Comparison of ENCODE assay signal across 9 cellular contexts in the genomic region with DNA sequence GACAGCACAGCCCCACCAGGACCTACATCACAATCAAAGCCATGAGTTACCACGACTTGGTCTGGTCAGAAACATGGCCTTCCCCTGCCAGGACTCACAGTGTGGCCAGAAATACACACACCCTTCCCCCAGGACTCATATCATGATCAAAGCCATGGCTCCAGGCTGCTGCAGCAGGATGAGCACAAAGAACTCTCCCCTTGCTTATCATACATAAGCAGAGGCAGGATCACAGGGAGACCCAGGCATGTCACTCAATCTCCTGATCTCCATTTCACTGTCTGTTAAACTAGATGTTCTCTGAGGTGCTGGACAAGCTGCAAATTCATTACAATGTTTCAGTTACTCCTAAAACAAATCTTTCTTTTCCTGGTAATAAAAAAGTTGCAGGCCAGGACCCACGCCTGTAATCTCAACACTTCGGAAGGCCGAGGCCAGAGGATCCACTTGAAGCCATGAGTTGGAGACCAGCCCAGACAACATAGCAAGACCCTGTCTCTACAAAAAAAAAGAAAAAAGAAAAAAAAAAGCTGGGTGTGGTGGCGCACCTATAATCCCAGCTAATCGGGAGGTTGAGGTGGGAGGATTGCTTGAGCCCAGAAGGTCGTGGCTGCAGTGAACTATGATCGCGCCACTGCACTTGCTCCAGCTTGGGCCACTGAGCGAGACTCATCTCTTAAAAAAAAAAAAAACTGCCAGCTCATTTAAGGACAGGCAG. TPM values are rescaled to one million over a fixed set of nuclear protein-coding genes. Genes with fewer than 3 reads are reported as not detected.
A peak's percentile ranks its signal among the peaks of the same experiment; 100 is the strongest.
DNase-seq lines count a peak whose midpoint lies in the region; ATAC-seq and TF ChIP-seq lines count a peak whose summit lies in the region.
"Had no signal": no experiment of that assay in that cellular context is flagged by ENCODE, and none has a peak within 500 bp of the region (broad histone marks: within the 10 kb centered on the region; RNA-seq: fewer than 3 reads in every experiment).

No MANE protein-coding gene starts in this region.

- no peak for DNase-seq in BJ (ENCODE audit: low read depth)
- no peak for DNase-seq in GM23248
- DNase-seq in activated B cell treated with CpG ODN at 0.5 μM for 24 hours: no peak
- peak; percentile 38 for DNase-seq in mesendoderm
- DNase-seq in SW480 (ENCODE audit: low spot score): no peak
- DNase-seq in NCI-H2171 (lab: John Stamatoyannopoulos, UW): no peak

- peaks cover 6% of the 10 kb centered on the region; the same call in 1 of the 2 replicates for H3K36me3 ChIP-seq in BJ (ENCODE audit: control insufficient read depth, insufficient read depth, low read length)
- no peaks in the 10 kb centered on the region for H3K36me3 ChIP-seq in GM23248 (ENCODE audit: low read depth)
- no peaks in the 10 kb centered on the region for H3K36me3 ChIP-seq in mesendoderm (ENCODE audit: control insufficient read depth, insufficient read depth, low read length)

- no peak overlapping the region for H2AFZ ChIP-seq in GM23248

- no peaks in the 10 kb centered on the region for H3K9me2 ChIP-seq in GM23248 (ENCODE audit: insufficient read depth)

- H3K4me3 Mint-ChIP-seq in activated B cell treated with CpG ODN at 0.5 μM for 24 hours: peak overlapping the region; percentile 24

- H3K9me3 ChIP-seq in GM23248 (ENCODE audit: low read depth): no peaks in the 10 kb centered on the region

- no peak overlapping the region for H4K5ac ChIP-seq in mesendoderm (ENCODE audit: low read length)

- ATAC-seq in activated B cell treated with CpG ODN at 0.5 μM for 24 hours (ENCODE audit: low read depth) (no peak), GM19328 (IDR thresholded peaks at IDR 0.05; ENCODE audit: unreplicated experiment) (no peak), HG03442 (IDR thresholded peaks at IDR 0.05; ENCODE audit: unreplicated experiment) (no peak)

- POLR2A ChIA-PET in BJ (lab: Charles Lee): no interaction called here
- POLR2A ChIA-PET in activated B cell treated with CpG ODN at 0.5 μM for 24 hours (lab: Charles Lee): interaction anchor here (1.4 to 1.8 kb wide), 2 partner anchors 89 to 538 kb away, joined by 4 to 5 read pairs; a partner anchor contains a TSS

- no peak overlapping the region for H2BK5ac ChIP-seq in mesendoderm (ENCODE audit: low read length)

- H2BK15ac ChIP-seq in mesendoderm (replicated peaks; ENCODE audit: low read depth): no peak overlapping the region

- H3K23ac ChIP-seq in mesendoderm (ENCODE audit: low read length): no peak overlapping the region

- no peaks in the 10 kb centered on the region for H3K36me3 Mint-ChIP-seq in activated B cell treated with CpG ODN at 0.5 μM for 24 hours (ENCODE audit: low read depth)

- H3K27ac ChIP-seq in GM23248: no peak overlapping the region
- no peak overlapping the region for H3K27ac ChIP-seq in mesendoderm (ENCODE audit: low read depth, low read length)

- peak overlapping the region; percentile 89 for H3K4me3 ChIP-seq in BJ (ENCODE audit: low read depth, low read length)
- H3K4me3 ChIP-seq in GM23248: peak overlapping the region; percentile 71
- H3K4me3 ChIP-seq in mesendoderm (ENCODE audit: low read length): no peak overlapping the region

- H3K18ac ChIP-seq in mesendoderm (ENCODE audit: low read length): no peak overlapping the region

- intact Hi-C loops in activated B cell treated with CpG ODN at 0.5 μM for 24 hours (cut with micrococcal nuclease): loop anchor here (5.0 kb wide), 2 partner anchors 452 to 1132 kb away; a partner anchor contains a TSS

- 88 to 91% methylated on average over 10 of the region's 10 CpGs for WGBS in GM23248 (ENCODE audit: low coverage in 1 of 2, low lambda C conversion rate in 2 of 2, missing lambda C conversion rate in 2 of 2), 2 experiments
- no CpG with 5 or more reads among the region's 10 CpGs for WGBS in mesendoderm (ENCODE audit: extremely low coverage, insufficient coverage, low lambda C conversion rate)

- CTCF ChIA-PET in BJ (lab: Yijun Ruan, JAX): interaction anchor here (0.7 to 1.5 kb wide), 5 partner anchors 11 to 155 kb away, joined by 3 to 5 read pairs (median 3); a partner anchor contains a TSS
- CTCF ChIA-PET in activated B cell treated with CpG ODN at 0.5 μM for 24 hours (lab: Charles Lee): no interaction called here

- H4K20me1 ChIP-seq in GM23248 (ENCODE audit: insufficient read depth): no peaks in the 10 kb centered on the region

- peaks cover 11% of the 10 kb centered on the region for H3K4me1 ChIP-seq in GM23248 (ENCODE audit: insufficient read depth)
- H3K4me1 ChIP-seq in mesendoderm (ENCODE audit: control insufficient read depth, low read depth, low read length): peaks cover 8% of the 10 kb centered on the region

- peak overlapping the region; percentile 34 for H3K56ac ChIP-seq in mesendoderm (ENCODE audit: low read length)

- no peak overlapping the region for H4K8ac ChIP-seq in mesendoderm (ENCODE audit: low read depth, low read length)

- H3K9me3 Mint-ChIP-seq in activated B cell treated with CpG ODN at 0.5 μM for 24 hours: no peaks in the 10 kb centered on the region

- H3K27me3 Mint-ChIP-seq in activated B cell treated with CpG ODN at 0.5 μM for 24 hours: no peaks in the 10 kb centered on the region

- 0 out of 2 replicates have a peak, but pooled peaks cover 4% of the 10 kb centered on the region for H3F3A ChIP-seq in GM23248 (ENCODE audit: insufficient read depth)

- no peak overlapping the region for H3K4ac ChIP-seq in mesendoderm (ENCODE audit: low read depth, low read length)

- no peak overlapping the region for H2BK120ac ChIP-seq in mesendoderm (ENCODE audit: low read depth, low read length)

- peak overlapping the region; percentile 72; the same call in 1 of the 2 replicates for H3K9ac ChIP-seq in GM23248
- peak overlapping the region; percentile 16 for H3K9ac ChIP-seq in mesendoderm (ENCODE audit: low read length)

- peaks cover 8% of the 10 kb centered on the region for H3K79me1 ChIP-seq in mesendoderm (ENCODE audit: low read length)

- no peak overlapping the region for H2AK5ac ChIP-seq in mesendoderm (ENCODE audit: low read length)

- H3K27me3 ChIP-seq in BJ (ENCODE audit: control insufficient read depth, insufficient read depth, low read length) (no peaks in the 10 kb centered on the region), GM23248 (replicated peaks; ENCODE audit: insufficient read depth) (no peaks in the 10 kb centered on the region), mesendoderm (ENCODE audit: insufficient read depth, low read length, poor library complexity) (no peaks in the 10 kb centered on the region)

- H3K4me2 ChIP-seq in GM23248 (ENCODE audit: unreplicated experiment) (peak overlapping the region; percentile 78), mesendoderm (ENCODE audit: low read length) (no peak overlapping the region)

- TF ChIP-seq CTCF in BJ (IDR thresholded peaks at IDR 0.05; ENCODE audit: insufficient read depth, low read depth, low read length) (no peak), activated B cell treated with CpG ODN at 0.5 μM for 24 hours (IDR thresholded peaks at IDR 0.05) (no peak)

- no peak overlapping the region for H3K27ac Mint-ChIP-seq in activated B cell treated with CpG ODN at 0.5 μM for 24 hours

- H3K79me2 ChIP-seq in GM23248 (ENCODE audit: insufficient read depth): peaks cover 10% of the 10 kb centered on the region
- no peaks in the 10 kb centered on the region for H3K79me2 ChIP-seq in mesendoderm (ENCODE audit: control insufficient read depth, insufficient read depth, low read length)

- in situ Hi-C loops in GM23248 (cut with MboI): no loop called here

- H3K4me1 Mint-ChIP-seq in activated B cell treated with CpG ODN at 0.5 μM for 24 hours: peaks cover 26% of the 10 kb centered on the region

RNA-seq across cellular contexts. Expression of a gene that starts 1.2 kb away (rescaled TPM):
- 9.8 and 12.8 TPM in 2 replicates for polyA plus RNA-seq in BJ (2011; rRNA removed)
- 7.0 and 13.4 TPM in 2 replicates for polyA minus RNA-seq in BJ (2011; rRNA and poly(A)+ RNA removed)
- total RNA-seq in GM23248 (2014; rRNA removed; shearing (Covaris generic)): 12.6 and 15.3 TPM in 2 replicates
- polyA plus RNA-seq in GM23248 (2016; fragmentation: Nextera tagmentation; extraction: Ambion mirVana): 10.1 and 12.1 TPM in 2 replicates
- total RNA-seq in activated B cell treated with CpG ODN at 0.5 μM for 24 hours: 2.0 and 3.2 TPM in 2 replicates
- 3.7 TPM for polyA plus RNA-seq in mesendoderm (2013, experiment 1 of 2)
- 4.3 TPM for polyA plus RNA-seq in mesendoderm (2013, experiment 2 of 2)

RNA-seq across cellular contexts. Expression of a gene that starts 8.2 kb away (rescaled TPM):
- 2.3 and 4.5 TPM in 2 replicates for polyA plus RNA-seq in BJ (2011; rRNA removed)
- 1.9 and 3.4 TPM in 2 replicates for polyA minus RNA-seq in BJ (2011; rRNA and poly(A)+ RNA removed)
- total RNA-seq in GM23248 (2014; rRNA removed; shearing (Covaris generic)): 0.25 and 0.86 TPM in 2 replicates
- polyA plus RNA-seq in GM23248 (2016; fragmentation: Nextera tagmentation; extraction: Ambion mirVana): 0.25 and 0.45 TPM in 2 replicates
- not detected in 2 replicates for total RNA-seq in activated B cell treated with CpG ODN at 0.5 μM for 24 hours
- polyA plus RNA-seq in mesendoderm (2013, experiment 1 of 2): 0.11 TPM
- 0.17 TPM for polyA plus RNA-seq in mesendoderm (2013, experiment 2 of 2)
- total RNA-seq: T-helper 1 cell treated with Interleukin-12 subunit alpha and Interleukin-12 subunit beta and Interleukin-4 antibody, amounts not matched to agents 30 ng/mL and 1 ng/mL, for 36 hours had no signal

RNA-seq across cellular contexts. Expression of a gene that starts 39.7 kb away (rescaled TPM):
- polyA plus RNA-seq in BJ (2011; rRNA removed): 41.6 and 60.8 TPM in 2 replicates
- 46.6 and 46.9 TPM in 2 replicates for polyA minus RNA-seq in BJ (2011; rRNA and poly(A)+ RNA removed)
- 27.9 and 33.6 TPM in 2 replicates for total RNA-seq in GM23248 (2014; rRNA removed; shearing (Covaris generic))
- 11.2 and 11.9 TPM in 2 replicates for polyA plus RNA-seq in GM23248 (2016; fragmentation: Nextera tagmentation; extraction: Ambion mirVana)
- total RNA-seq in activated B cell treated with CpG ODN at 0.5 μM for 24 hours: 0.98 and 1.5 TPM in 2 replicates
- polyA plus RNA-seq in mesendoderm (2013, experiment 1 of 2): 2.7 TPM
- 2.5 TPM for polyA plus RNA-seq in mesendoderm (2013, experiment 2 of 2)

RNA-seq across cellular contexts. Expression of a gene that starts 51.4 kb away (rescaled TPM):
- 140 and 217 TPM in 2 replicates for polyA plus RNA-seq in BJ (2011; rRNA removed)
- polyA minus RNA-seq in BJ (2011; rRNA and poly(A)+ RNA removed): 130 and 156 TPM in 2 replicates
- 153 and 154 TPM in 2 replicates for total RNA-seq in GM23248 (2014; rRNA removed; shearing (Covaris generic))
- 215 and 223 TPM in 2 replicates for polyA plus RNA-seq in GM23248 (2016; fragmentation: Nextera tagmentation; extraction: Ambion mirVana)
- 95.7 and 108 TPM in 2 replicates for total RNA-seq in activated B cell treated with CpG ODN at 0.5 μM for 24 hours
- polyA plus RNA-seq in mesendoderm (2013, experiment 1 of 2): 181 TPM
- 171 TPM for polyA plus RNA-seq in mesendoderm (2013, experiment 2 of 2)

RNA-seq across cellular contexts. Expression of a gene that starts 54.1 kb away (rescaled TPM):
- polyA plus RNA-seq in BJ (2011; rRNA removed) (426 and 662 TPM in 2 replicates), GM23248 (2016; fragmentation: Nextera tagmentation; extraction: Ambion mirVana) (252 and 279 TPM in 2 replicates)
- 589 and 965 TPM in 2 replicates for polyA minus RNA-seq in BJ (2011; rRNA and poly(A)+ RNA removed)
- 285 and 490 TPM in 2 replicates for total RNA-seq in GM23248 (2014; rRNA removed; shearing (Covaris generic))
- 117 and 118 TPM in 2 replicates for total RNA-seq in activated B cell treated with CpG ODN at 0.5 μM for 24 hours
- 146 TPM for polyA plus RNA-seq in mesendoderm (2013, experiment 1 of 2)
- polyA plus RNA-seq in mesendoderm (2013, experiment 2 of 2): 152 TPM

Comparison
In these comparisons a context has a peak if more than half of its experiments do, and no peak if none do; other contexts are left out.
1. RNA of a gene that starts 39.7 kb away (total RNA-seq): 27.9 to 33.6 TPM in GM23248; 0.98 to 1.5 TPM in activated B cell treated with CpG ODN at 0.5 μM for 24 hours; every median in the first group is over 10 times any median in the second.